In genomic region chr6:169803291-169803811, GRCh38 we compare ENCODE assay signal across 10 cellular contexts. TPM values are rescaled to one million over a fixed set of nuclear protein-coding genes. Genes with fewer than 3 reads are reported as not detected.
A peak's percentile ranks its signal among the peaks of the same experiment; 100 is the strongest.
DNase-seq lines count a peak whose midpoint lies in the region; ATAC-seq and TF ChIP-seq lines count a peak whose summit lies in the region.
"Had no signal": no experiment of that assay in that cellular context is flagged by ENCODE, and none has a peak within 500 bp of the region (broad histone marks: within the 10 kb centered on the region; RNA-seq: fewer than 3 reads in every experiment).

No MANE protein-coding gene starts in this region.

- CTCF ChIA-PET in OCI-LY7 (lab: Charles Lee; ENCODE audit: unreplicated experiment): interaction anchor here (0.7 to 2.6 kb wide), 3 partner anchors 9 to 28 kb away, joined by 5 to 26 read pairs (median 7); no protein-coding TSS in a partner anchor

- H3K4me1 ChIP-seq in OCI-LY7 (ENCODE audit: insufficient read depth, low read length, poor library complexity, severe bottlenecking) (peaks cover 13% of the 10 kb centered on the region), lung (ENCODE audit: control insufficient read depth in 2 of 2, insufficient read depth in 2 of 2, low read length in 2 of 2) (peaks cover 0 to 6% of the 10 kb centered on the region in 2 donors), breast epithelium (no peaks in the 10 kb centered on the region)

- ATAC-seq in GM21737 (IDR thresholded peaks at IDR 0.05; ENCODE audit: unreplicated experiment) (peak; percentile 56), lung (ENCODE audit: insufficient read depth, low FRiP score) (no peak), HG03045 (IDR thresholded peaks at IDR 0.05; ENCODE audit: unreplicated experiment) (no peak), GM21381 (IDR thresholded peaks at IDR 0.05; ENCODE audit: unreplicated experiment) (no peak)

- H3K4me3 ChIP-seq in GM12865 (ENCODE audit: low read depth, low read length) (no peak overlapping the region), OCI-LY7 (ENCODE audit: low read depth, low read length, poor library complexity, severe bottlenecking) (no peak overlapping the region), lung (no peak overlapping the region), breast epithelium (no peak overlapping the region)
- H3K4me3 ChIP-seq: MG63 had no signal

- no peak overlapping the region for H3K27ac ChIP-seq in OCI-LY7 (ENCODE audit: low read depth, low read length, poor library complexity, severe bottlenecking)
- no peak overlapping the region for H3K27ac ChIP-seq in lung (ENCODE audit: low read depth in 1 of 2, low read length in 1 of 2)
- no peak overlapping the region for H3K27ac ChIP-seq in breast epithelium

- no peak for TF ChIP-seq POLR2A in breast epithelium (IDR thresholded peaks at IDR 0.05)

- H3K79me2 ChIP-seq in OCI-LY7 (ENCODE audit: insufficient read depth, low read depth, low read length): no peaks in the 10 kb centered on the region

- H3K4me2 ChIP-seq in OCI-LY7 (ENCODE audit: low read length): peak overlapping the region; percentile 31

- peak overlapping the region; percentile 81 for H2AFZ ChIP-seq in OCI-LY7 (ENCODE audit: low read length)

- DNase-seq in GM12865 (ENCODE audit: low read depth): peak; percentile 49
- DNase-seq in OCI-LY7 (ENCODE audit: low spot score): peak; percentile 64
- peak; percentile 25 for DNase-seq in lung (ENCODE audit: low spot score)
- DNase-seq in iPS-NIHi11 (ENCODE audit: low spot score): no peak
- DNase-seq in breast epithelium (ENCODE audit: low spot score in 2 of 2): no peak
- DNase-seq: stimulated activated CD4-positive, alpha-beta T cell treated with anti-CD3 and anti-CD28 coated beads, Interleukin-12 subunit alpha, Interleukin-12 subunit beta, amount 100 ng/mL, for 4 hours had no signal

- POLR2A ChIA-PET in OCI-LY7 (lab: Charles Lee): interaction anchor here (0.6 to 4.0 kb wide), 15 partner anchors 9 to 1574 kb away, joined by 3 to 22 read pairs (median 3); no protein-coding TSS in a partner anchor

- WGBS in lung, 2 donors: 60 to 64% methylated on average over 7 of the region's 7 CpGs

- no peak for TF ChIP-seq CTCF in GM12865 (IDR thresholded peaks at IDR 0.05; ENCODE audit: insufficient read depth, low read depth, low read length, missing control alignments)
- TF ChIP-seq CTCF in OCI-LY7 (conservative IDR thresholded peaks at IDR 0.05; ENCODE audit: low read length): no peak
- TF ChIP-seq CTCF in lung (IDR thresholded peaks at IDR 0.05; ENCODE audit: control extremely low read depth, extremely low read depth): no peak
- no peak for TF ChIP-seq CTCF in breast epithelium (IDR thresholded peaks at IDR 0.05)

- no peaks in the 10 kb centered on the region for H4K20me1 ChIP-seq in OCI-LY7 (ENCODE audit: insufficient read depth, low read length)

- H3K36me3 ChIP-seq in OCI-LY7 (ENCODE audit: insufficient read depth, low read length) (no peaks in the 10 kb centered on the region), lung (ENCODE audit: control insufficient read depth in 2 of 2, insufficient read depth in 2 of 2, low read length in 2 of 2) (no peaks in the 10 kb centered on the region), breast epithelium (no peaks in the 10 kb centered on the region)
- H3K36me3 ChIP-seq: MG63 had no signal

- intact Hi-C loops in OCI-LY7 (cut with micrococcal nuclease; ENCODE audit: unreplicated experiment) (no loop called here), breast epithelium (cut with DNase I; ENCODE audit: low total_unique reads) (no loop called here)

- H3K27me3 ChIP-seq in lung (ENCODE audit: control insufficient read depth, insufficient read depth) (no peaks in the 10 kb centered on the region), breast epithelium (no peaks in the 10 kb centered on the region)

- H3K9me2 ChIP-seq in OCI-LY7 (ENCODE audit: insufficient read depth, low read length): no peaks in the 10 kb centered on the region

- H3K9me3 ChIP-seq in OCI-LY7 (ENCODE audit: low read length) (no peaks in the 10 kb centered on the region), lung (ENCODE audit: control insufficient read depth in 2 of 2, insufficient read depth in 1 of 2, low read length in 1 of 2) (no peaks in the 10 kb centered on the region), breast epithelium (no peaks in the 10 kb centered on the region)
- H3K9me3 ChIP-seq: MG63 had no signal

- no TSS peak for BruUV-seq in OCI-LY7 (replicated peaks; lab: Mats Ljungman, UMichigan)

RNA-seq across cellular contexts. Expression of gene ERMARD, which starts 51.9 kb away (rescaled TPM):
- 16.5 and 23.2 TPM in 2 replicates for total RNA-seq in OCI-LY7 (2014; rRNA removed; shearing (Covaris generic))
- total RNA-seq in OCI-LY7 (2022) (35.3 and 42.3 TPM in 2 replicates), lung (10 to 100 TPM; 24.7 to 41.0 TPM), breast epithelium (10 to 100 TPM; 20.6 to 31.0 (median 27.7) TPM)
- 10 to 100 TPM; 18.7 to 55.3 TPM for polyA plus RNA-seq in lung

RNA-seq across cellular contexts. Expression of gene DYNLT2, which starts 52.0 kb away (rescaled TPM):
- 7.7 and 10.9 TPM in 2 replicates for total RNA-seq in OCI-LY7 (2014; rRNA removed; shearing (Covaris generic))
- total RNA-seq in OCI-LY7 (2022) (6.4 and 7.5 TPM in 2 replicates), lung (1 to 10 TPM; 1.6 to 5.2 TPM), breast epithelium (1 to 10 TPM; 1.9 to 2.6 (median 2.3) TPM)
- polyA plus RNA-seq in lung: 1 to 10 TPM in 1 of 2 donors, under 1 TPM in 1; 0.69 to 3.2 TPM

Comparison
In these comparisons a context has a peak if more than half of its experiments do, and no peak if none do; other contexts are left out.
1. DNase-seq: peak in GM12865 (single experiment), OCI-LY7 (single experiment) and lung (single experiment); none in iPS-NIHi11 (single experiment) and breast epithelium (0 of 2).